1 cellular context compared by ENCODE assay signal in genomic region chr13:46372071-46372470, GRCh38.
TF ChIP-seq lines count a peak whose summit lies in the region.

No MANE protein-coding gene starts in this region.

TF ChIP-seq in IMR-90, 13 proteins besides CTCF, POLR2A, EP300 and RAD21:
- TF ChIP-seq CEBPB (IDR thresholded peaks at IDR 0.05; ENCODE audit: low read depth, low read length) (no peak), SMC3 (IDR thresholded peaks at IDR 0.05; ENCODE audit: low read depth, low read length) (no peak)
